4 cellular contexts compared by ENCODE assay signal in the genomic region with DNA sequence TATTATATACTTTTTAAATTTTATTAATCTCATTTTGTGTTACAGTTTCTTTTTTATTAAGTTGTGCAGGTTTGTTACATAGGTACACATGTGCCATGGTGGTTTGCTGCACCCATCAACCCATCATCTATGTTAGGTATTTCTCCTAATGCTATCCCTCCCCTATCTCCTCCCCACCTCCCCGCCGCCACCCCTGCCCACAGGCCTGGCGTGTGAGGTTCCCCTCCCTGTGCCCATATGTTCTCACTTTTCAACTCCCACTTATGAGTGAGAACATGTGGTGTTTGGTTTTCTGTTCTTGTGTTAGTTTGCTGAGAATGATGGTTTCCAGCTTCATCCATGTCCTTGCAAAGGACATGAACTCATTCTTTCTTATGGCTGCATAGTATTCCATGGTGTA. TPM values are rescaled to one million over a fixed set of nuclear protein-coding genes. Genes with fewer than 3 reads are reported as not detected.
"Had no signal": no experiment of that assay in that cellular context is flagged by ENCODE, and none has a peak within 500 bp of the region (broad histone marks: within the 10 kb centered on the region; RNA-seq: fewer than 3 reads in every experiment).

No MANE protein-coding gene starts in this region.

RNA-seq across cellular contexts. Expression of a gene that starts 29.8 kb away (rescaled TPM):
- total RNA-seq: natural killer cell; natural killer cell treated with Interleukin-12 subunit alpha and Interleukin-12 subunit beta and Interleukin-15 and Interleukin-18, amount 100 ng/mL, for 72 hours; sigmoid colon had no signal
- polyA plus RNA-seq: neural cell had no signal
